Comparison of ENCODE assay signal across 21 cellular contexts in the genomic region with DNA sequence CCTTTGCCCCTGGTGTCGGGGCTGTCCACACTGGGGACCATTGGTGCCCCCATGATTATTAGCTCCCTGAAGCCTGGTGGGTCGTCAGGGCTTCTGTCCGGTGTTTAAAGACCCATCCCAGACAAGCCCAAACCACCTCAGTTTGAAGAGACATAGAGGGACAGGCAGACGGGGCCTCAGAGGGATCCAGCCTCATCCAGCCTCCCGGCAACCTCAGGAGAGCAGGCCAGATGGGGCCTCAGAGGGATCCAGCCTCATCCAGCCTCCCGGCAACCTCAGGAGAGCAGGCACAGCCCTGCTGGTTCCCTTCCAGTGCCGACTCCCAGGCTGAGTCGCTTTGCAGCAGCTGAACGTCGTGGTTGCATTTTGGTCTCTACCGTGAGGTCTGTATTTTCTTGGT. TPM values are rescaled to one million over a fixed set of nuclear protein-coding genes. Genes with fewer than 3 reads are reported as not detected.
"Had no signal": no experiment of that assay in that cellular context is flagged by ENCODE, and none has a peak within 500 bp of the region (broad histone marks: within the 10 kb centered on the region; RNA-seq: fewer than 3 reads in every experiment).

No MANE protein-coding gene starts in this region.

- DNase-seq: Karpas-422, KG1, MG63, NCI-H1092 treated with DMSO at 0.1 percent for 48 hours, NCI-H1436, NCI-H187, NCI-H2029, NCI-H2081 treated with DMSO at 0.1 percent for 48 hours, NCI-H2171, NCI-H226, NCI-H446, NCI-H510A, NCI-H524 treated with DMSO at 0.1 percent for 48 hours, NCI-H69, NCI-H774, Right ventricle myocardium superior, RPMI8226, SIG-M5 had no signal

- H3K4me1 ChIP-seq: SJSA1 had no signal

- H3K27me3 ChIP-seq: MG63, SJSA1 had no signal

- H3K27ac ChIP-seq: SJSA1, SK-N-MC had no signal

- H3K9me3 ChIP-seq: MG63, SJSA1 had no signal

- H3K36me3 ChIP-seq: MG63 had no signal

- H3K4me3 ChIP-seq: MG63, SJSA1, SK-N-MC had no signal

RNA-seq across cellular contexts. Expression of a gene that starts 45.0 kb away (rescaled TPM):
- total RNA-seq: HT-29, Right ventricle myocardium superior, SJSA1 had no signal
